7 cellular contexts compared by ENCODE assay signal in genomic region chr3:123488641-123489347, GRCh38. TPM values are rescaled to one million over a fixed set of nuclear protein-coding genes. Genes with fewer than 3 reads are reported as not detected.
"Had no signal": no experiment of that assay in that cellular context is flagged by ENCODE, and none has a peak within 500 bp of the region (broad histone marks: within the 10 kb centered on the region; RNA-seq: fewer than 3 reads in every experiment).

No MANE protein-coding gene starts in this region.

- H3K4me1 ChIP-seq: body of pancreas, psoas muscle, thyroid gland had no signal

- H3K36me3 ChIP-seq: thyroid gland had no signal

- H3K9me3 ChIP-seq: body of pancreas, left lung, psoas muscle, thyroid gland had no signal

- H3K4me3 ChIP-seq: body of pancreas, left lung, psoas muscle, thyroid gland had no signal

- H3K27me3 ChIP-seq: body of pancreas, thyroid gland had no signal

- DNase-seq: activated B cell treated with CpG ODN at 0.5 μM for 24 hours had no signal

- H3K27ac ChIP-seq: body of pancreas, left lung, psoas muscle, thyroid gland had no signal

RNA-seq across cellular contexts. Expression of gene ADCY5, which starts 39.9 kb away (rescaled TPM):
- total RNA-seq: activated B cell treated with CpG ODN at 0.5 μM for 24 hours; activated CD4-positive, alpha-beta T cell treated with anti-CD3 and anti-CD28 coated beads, Interleukin-2, amount 10 ng/mL, durations not matched to agents 24 days and 14 days; activated T-helper 2 cell treated with anti-CD3 and anti-CD28 coated beads, Interferon-gamma antibody, Interleukin-2, Interleukin-4, amounts not matched to agents 10 μg/mL and 5 μg/mL and 100 μg/mL, durations not matched to agents 14 hours and 24 hours and 36 hours had no signal
